28 cellular contexts compared by ENCODE assay signal in the genomic region with DNA sequence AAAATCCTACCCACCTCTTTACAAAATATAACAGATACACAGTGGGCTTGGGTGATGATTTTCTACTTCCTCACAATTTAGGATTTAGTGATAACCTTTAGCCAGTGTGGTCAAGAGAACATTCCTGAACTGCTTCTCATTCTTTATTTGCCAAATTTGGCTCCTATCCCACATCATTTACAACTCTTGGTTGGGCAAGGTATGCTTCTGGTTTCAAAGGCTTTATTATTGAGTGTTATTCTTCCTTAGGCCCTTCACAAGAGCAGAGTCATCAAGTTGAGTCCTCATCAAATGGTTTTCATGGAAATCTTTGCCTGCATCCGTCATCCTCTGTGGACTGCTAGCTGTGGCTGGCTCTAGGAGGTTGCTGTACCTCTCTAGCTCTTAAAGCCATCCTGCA.
DNase-seq lines count a peak whose midpoint lies in the region; ATAC-seq and TF ChIP-seq lines count a peak whose summit lies in the region.
"Had no signal": no experiment of that assay in that cellular context is flagged by ENCODE, and none has a peak within 500 bp of the region (broad histone marks: within the 10 kb centered on the region; RNA-seq: fewer than 3 reads in every experiment).

No MANE protein-coding gene starts in this region.

- H3K4me3 ChIP-seq in breast epithelium, result no peak overlapping the region
- H3K4me3 ChIP-seq in fibroblast of the aortic adventitia (ENCODE audit: low read depth, low read length), result no peak overlapping the region
- H3K4me3 ChIP-seq: left lung, tibial artery had no signal

- no peaks in the 10 kb centered on the region for H3K4me1 ChIP-seq in breast epithelium

- TF ChIP-seq POLR2A in breast epithelium (IDR thresholded peaks at IDR 0.05), result no peak
- no peak for TF ChIP-seq POLR2A in GM18505 (IDR thresholded peaks at IDR 0.05; ENCODE audit: borderline replicate concordance, extremely low read depth, insufficient read depth, insufficient read length)

- H3K27ac Mint-ChIP-seq in MCF 10A (ENCODE audit: low read depth, unreplicated experiment) (no peak overlapping the region), natural killer cell (no peak overlapping the region)
- H3K27ac Mint-ChIP-seq: activated CD8-positive, alpha-beta T cell treated with anti-CD3 and anti-CD28 coated beads, Interleukin-2, amount 10 ng/mL, durations not matched to agents 7 days and 5 days; activated naive CD4-positive, alpha-beta T cell treated with anti-CD3 and anti-CD28 coated beads, Interleukin-2, amount 50 U/mL, for 72 hours; CD14-positive monocyte; effector memory CD8-positive, alpha-beta T cell; WTC11 had no signal

- intact Hi-C loops in MCF 10A (cut with micrococcal nuclease), result loop anchor here (2.0 kb wide), 1 partner anchor 60 kb away; no protein-coding TSS in a partner anchor
- intact Hi-C loops in breast epithelium (cut with DNase I; ENCODE audit: low total_unique reads), result no loop called here
- intact Hi-C loops in natural killer cell (cut with micrococcal nuclease), result no loop called here

- H3K9me3 Mint-ChIP-seq in MCF 10A (ENCODE audit: unreplicated experiment) (no peaks in the 10 kb centered on the region), natural killer cell (no peaks in the 10 kb centered on the region)
- H3K9me3 Mint-ChIP-seq: WTC11 had no signal

- H3K9me3 ChIP-seq in breast epithelium, result no peaks in the 10 kb centered on the region
- H3K9me3 ChIP-seq: left lung, neutrophil, tibial artery had no signal

- H3K4me1 Mint-ChIP-seq in MCF 10A (ENCODE audit: insufficient read depth, unreplicated experiment), result peaks cover 36% of the 10 kb centered on the region
- H3K4me1 Mint-ChIP-seq in natural killer cell, result no peaks in the 10 kb centered on the region
- H3K4me1 Mint-ChIP-seq: CD14-positive monocyte, WTC11 had no signal

- CTCF ChIA-PET in MCF 10A (lab: Yijun Ruan, JAX), result no interaction called here

- H3K27me3 ChIP-seq in breast epithelium, result no peaks in the 10 kb centered on the region
- H3K27me3 ChIP-seq: left lung, neutrophil, tibial artery had no signal

- H3K4me3 Mint-ChIP-seq in MCF 10A (ENCODE audit: unreplicated experiment), result no peak overlapping the region
- H3K4me3 Mint-ChIP-seq in natural killer cell, result no peak overlapping the region
- H3K4me3 Mint-ChIP-seq: activated CD8-positive, alpha-beta T cell treated with anti-CD3 and anti-CD28 coated beads, Interleukin-2, amount 10 ng/mL, durations not matched to agents 7 days and 5 days; CD14-positive monocyte; effector memory CD8-positive, alpha-beta T cell; WTC11 had no signal

- H3K36me3 Mint-ChIP-seq in MCF 10A (ENCODE audit: insufficient read depth, unreplicated experiment) (peaks cover 5% of the 10 kb centered on the region), natural killer cell (no peaks in the 10 kb centered on the region)
- H3K36me3 Mint-ChIP-seq: activated naive CD4-positive, alpha-beta T cell treated with anti-CD3 and anti-CD28 coated beads, Interleukin-2, amount 50 U/mL, for 72 hours; CD14-positive monocyte; WTC11 had no signal

- DNase-seq in MCF 10A (ENCODE audit: unreplicated experiment), result peak; percentile 51
- no peak for DNase-seq in breast epithelium (ENCODE audit: low spot score in 2 of 2)
- peak; percentile 16 for DNase-seq in T1000 (lab: John Stamatoyannopoulos, UW)
- DNase-seq in fibroblast of the aortic adventitia (ENCODE audit: low read depth), result peak; percentile 62
- no peak for DNase-seq in natural killer cell
- no peak for DNase-seq in NCI-H1694 treated with DMSO at 0.1 percent for 48 hours (lab: John Stamatoyannopoulos, UW)
- DNase-seq: 8988T; activated CD8-positive, alpha-beta T cell treated with anti-CD3 and anti-CD28 coated beads, Interleukin-2, amount 10 ng/mL, durations not matched to agents 7 days and 5 days; activated T-cell treated with anti-CD3 and anti-CD28 coated beads, Interleukin-2, amount 50 U/mL, for 48 hours; cerebellar nuclear complex; DMS53; effector memory CD8-positive, alpha-beta T cell; GOT3; KG1; left lung; NCI-H1048; NCI-H2081 treated with DMSO at 0.1 percent for 48 hours; NCI-H524 treated with DMSO at 0.1 percent for 48 hours; retina; stimulated activated naive CD4-positive, alpha-beta T cell; T-helper 2 cell; tibial artery had no signal

- ATAC-seq in natural killer cell, result no peak
- no peak for ATAC-seq in HG03342 (IDR thresholded peaks at IDR 0.05; ENCODE audit: unreplicated experiment)
- ATAC-seq in GM18505 (IDR thresholded peaks at IDR 0.05; ENCODE audit: unreplicated experiment), result no peak
- ATAC-seq: activated CD8-positive, alpha-beta T cell treated with anti-CD3 and anti-CD28 coated beads, Interleukin-2, amount 10 ng/mL, durations not matched to agents 7 days and 5 days; activated naive CD4-positive, alpha-beta T cell treated with anti-CD3 and anti-CD28 coated beads, Interleukin-2, amount 50 U/mL, for 72 hours; effector memory CD8-positive, alpha-beta T cell; left lung; WTC11 had no signal

- POLR2A ChIA-PET in MCF 10A (lab: Yijun Ruan, JAX), result interaction anchor here (0.5 to 1.6 kb wide), 7 partner anchors 9 to 1270 kb away, joined by 3 to 5 read pairs (median 3); no protein-coding TSS in a partner anchor

- no peak for TF ChIP-seq CTCF in MCF 10A (IDR thresholded peaks at IDR 0.05; ENCODE audit: unreplicated experiment)
- TF ChIP-seq CTCF in breast epithelium (IDR thresholded peaks at IDR 0.05), result no peak
- TF ChIP-seq CTCF in fibroblast of the aortic adventitia (IDR thresholded peaks at IDR 0.05; ENCODE audit: insufficient read depth, low read length), result no peak
- no peak for TF ChIP-seq CTCF in natural killer cell (IDR thresholded peaks at IDR 0.05)

- BruUV-seq in MCF 10A (replicated peaks; lab: Mats Ljungman, UMichigan), result no TSS peak

- H3K36me3 ChIP-seq in breast epithelium, result no peaks in the 10 kb centered on the region
- H3K36me3 ChIP-seq: left lung, neutrophil, tibial artery had no signal

- no peak overlapping the region for H3K27ac ChIP-seq in breast epithelium
- H3K27ac ChIP-seq: left lung, neutrophil, tibial artery had no signal

- no peaks in the 10 kb centered on the region for H3K27me3 Mint-ChIP-seq in MCF 10A (ENCODE audit: insufficient read depth, unreplicated experiment)
- H3K27me3 Mint-ChIP-seq in natural killer cell (ENCODE audit: low read depth in 2 of 2), result no peaks in the 10 kb centered on the region
- H3K27me3 Mint-ChIP-seq: effector memory CD8-positive, alpha-beta T cell had no signal

Comparison
In these comparisons a context has a peak if more than half of its experiments do, and no peak if none do; other contexts are left out.
1. DNase-seq: peak in MCF 10A (single experiment), T1000 (single experiment) and fibroblast of the aortic adventitia (single experiment); none in breast epithelium (0 of 2), natural killer cell (single experiment) and NCI-H1694 treated with DMSO at 0.1 percent for 48 hours (single experiment).